Comparison of ENCODE assay signal across 8 cellular contexts in the genomic region with DNA sequence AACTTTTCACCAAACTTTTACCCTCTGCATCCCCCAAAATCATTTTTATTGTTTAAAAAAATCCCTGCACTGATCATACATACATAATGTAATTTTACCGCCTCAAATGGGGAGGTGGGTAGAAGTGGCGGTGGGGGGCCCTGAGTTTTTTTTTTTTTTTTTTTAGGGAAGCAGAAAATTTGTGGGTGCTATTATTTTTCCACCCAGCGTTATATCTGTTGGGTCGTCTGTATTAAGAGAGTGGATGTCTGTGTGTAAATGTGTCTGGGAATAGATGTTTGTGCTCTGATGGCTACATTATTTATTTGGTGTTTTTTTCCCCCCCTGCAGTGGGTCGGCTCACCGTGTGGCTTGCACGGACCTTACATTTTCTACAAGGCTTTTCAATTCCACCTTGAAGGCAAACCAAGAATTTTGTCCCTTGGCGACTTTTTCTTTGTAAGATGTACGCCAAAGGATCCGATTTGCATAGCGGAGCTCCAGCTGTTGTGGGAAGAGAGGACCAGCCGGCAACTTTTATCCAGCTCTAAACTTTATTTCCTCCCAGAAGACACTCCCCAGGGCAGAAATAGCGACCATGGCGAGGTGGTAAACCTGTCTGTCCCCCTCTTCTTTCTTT. TPM values are rescaled to one million over a fixed set of nuclear protein-coding genes. Genes with fewer than 3 reads are reported as not detected.
DNase-seq lines count a peak whose midpoint lies in the region; ATAC-seq and TF ChIP-seq lines count a peak whose summit lies in the region.

No MANE protein-coding gene starts in this region.

- POLR2A ChIA-PET in IMR-90 (lab: Charles Lee; ENCODE audit: unreplicated experiment) = interaction anchor here (0.5 to 1.1 kb wide), 5 partner anchors 36 to 329 kb away, joined by 3 to 14 read pairs (median 4); no protein-coding TSS in a partner anchor

- 0% methylated on average over 1 of the region's 14 CpGs; no CpG with 5 or more reads in 1 of the 2 experiments for WGBS in IMR-90 (ENCODE audit: extremely low coverage in 2 of 2, insufficient read length in 1 of 2), 2 experiments

- intact Hi-C loops in CD14-positive monocyte (cut with micrococcal nuclease) (loop anchor here (2.0 to 10.0 kb wide), 7 partner anchors 39 to 340 kb away; no protein-coding TSS in a partner anchor), IMR-90 (cut with micrococcal nuclease) (loop anchor here (2.0 to 10.0 kb wide), 11 partner anchors 37 to 1085 kb away; a partner anchor contains a TSS)

- H2BK15ac ChIP-seq in IMR-90 (ENCODE audit: low read depth, low read length) = peak overlapping the region; percentile 96; the same call in 2 of the 3 replicates

- no peak for TF ChIP-seq RAD21 in IMR-90 (IDR thresholded peaks at IDR 0.05; ENCODE audit: low read length)

- H3K9me3 Mint-ChIP-seq in CD14-positive monocyte = peaks cover 0 to 2% (median 0%) of the 10 kb centered on the region in 7 donors
- H3K9me3 Mint-ChIP-seq in activated naive CD8-positive, alpha-beta T cell treated with anti-CD3 and anti-CD28 coated beads, Interleukin-2, amount 50 U/mL, for 24 hours = no peaks in the 10 kb centered on the region

- H4K8ac ChIP-seq in IMR-90 (ENCODE audit: low read depth in 2 of 2, low read length in 2 of 2) = peak overlapping the region; percentile 81 to 86; a peak in 3 of 4 replicates

- peak overlapping the region; percentile 69 for H2AFZ ChIP-seq in IMR-90 (replicated peaks; ENCODE audit: low read length, poor library complexity)

- peak overlapping the region; percentile 66 for H2AK9ac ChIP-seq in IMR-90 (replicated peaks; ENCODE audit: low read depth, low read length, poor library complexity)

- TSS peak; percentile 83 for BruUV-seq in IMR-90 (replicated peaks; lab: Mats Ljungman, UMichigan)

- in situ Hi-C loops in IMR-90 (cut with MboI; ENCODE audit: low sequenced_read_pairs) = loop anchor here (5.0 to 10.0 kb wide), 2 partner anchors 150 to 333 kb away; no protein-coding TSS in a partner anchor

- peaks cover 0 to 2% (median 0%) of the 10 kb centered on the region in 3 donors for H3K27me3 Mint-ChIP-seq in CD14-positive monocyte (ENCODE audit: low read depth in 3 of 3)
- no peaks in the 10 kb centered on the region for H3K27me3 Mint-ChIP-seq in activated naive CD8-positive, alpha-beta T cell treated with anti-CD3 and anti-CD28 coated beads, Interleukin-2, amount 50 U/mL, for 24 hours

- H3K27ac Mint-ChIP-seq in CD14-positive monocyte = peak overlapping the region; percentile 98 to 100 (median 99)
- peak overlapping the region; percentile 97 for H3K27ac Mint-ChIP-seq in activated naive CD8-positive, alpha-beta T cell treated with anti-CD3 and anti-CD28 coated beads, Interleukin-2, amount 50 U/mL, for 24 hours

- H3K9me3 ChIP-seq in IMR-90 (ENCODE audit: control insufficient read depth, insufficient read depth, low read length) = no peaks in the 10 kb centered on the region
- no peaks in the 10 kb centered on the region for H3K9me3 ChIP-seq in skeletal muscle tissue (ENCODE audit: control insufficient read depth in 3 of 3, low read length in 3 of 3)

- TF ChIP-seq CTCF in CD14-positive monocyte (IDR thresholded peaks at IDR 0.05) = no peak
- no peak for TF ChIP-seq CTCF in IMR-90 (conservative IDR thresholded peaks at IDR 0.05; ENCODE audit: low read depth, low read length)

- H4K20me1 ChIP-seq in IMR-90 (ENCODE audit: insufficient read depth, low read length) = peaks cover 20% of the 10 kb centered on the region; the same call in 1 of the 2 replicates

- H3K4me1 ChIP-seq in IMR-90 (ENCODE audit: control insufficient read depth, insufficient read depth, low read length) (peaks cover 15% of the 10 kb centered on the region), skeletal muscle tissue (ENCODE audit: control insufficient read depth in 3 of 3, insufficient read depth in 3 of 3, low read length in 3 of 3) (peaks cover 15 to 29% (median 24%) of the 10 kb centered on the region in 3 donors)

- peak overlapping the region; percentile 96 for H3K14ac ChIP-seq in IMR-90 (replicated peaks; ENCODE audit: low read depth, low read length)

- H3K27me3 ChIP-seq in IMR-90 (ENCODE audit: control insufficient read depth, insufficient read depth, low read length) (no peaks in the 10 kb centered on the region), skeletal muscle tissue (ENCODE audit: control insufficient read depth in 3 of 3, insufficient read depth in 3 of 3, low read length in 3 of 3) (no peaks in the 10 kb centered on the region)

- H3K4me2 ChIP-seq in IMR-90 (ENCODE audit: low read depth, low read length) = peak overlapping the region; percentile 91

- H3K36me3 ChIP-seq in IMR-90 (ENCODE audit: control insufficient read depth, insufficient read depth, low read length) (peaks cover under 1% of the 10 kb centered on the region; the same call in 1 of the 2 replicates), skeletal muscle tissue (ENCODE audit: control insufficient read depth in 3 of 3, insufficient read depth in 3 of 3, low read length in 3 of 3) (no peaks in the 10 kb centered on the region)

- H3K79me1 ChIP-seq in IMR-90 (ENCODE audit: low read depth in 1 of 2, low read length in 2 of 2) = peaks cover 4 to 30% of the 10 kb centered on the region in 2 experiments; a peak in 3 of 4 replicates

- peak overlapping the region; percentile 94 for H3K4ac ChIP-seq in IMR-90 (ENCODE audit: low read depth, low read length)

- dilution Hi-C loops in IMR-90 (cut with HindIII; ENCODE audit: low sequenced_read_pairs, unreplicated experiment) = no loop called here

- H3K18ac ChIP-seq in IMR-90 (ENCODE audit: low read depth, low read length) = peak overlapping the region; percentile 95

- H3K9me1 ChIP-seq in IMR-90 (ENCODE audit: insufficient read depth, low read length) = peaks cover 8% of the 10 kb centered on the region

- H4K5ac ChIP-seq in IMR-90 (ENCODE audit: low read depth, low read length) = peak overlapping the region; percentile 51

- H3K4me1 Mint-ChIP-seq in CD14-positive monocyte = peaks cover 44% of the 10 kb centered on the region
- H3K4me1 Mint-ChIP-seq in activated naive CD8-positive, alpha-beta T cell treated with anti-CD3 and anti-CD28 coated beads, Interleukin-2, amount 50 U/mL, for 24 hours = peaks cover 56% of the 10 kb centered on the region

- no peaks in the 10 kb centered on the region for H3K36me3 Mint-ChIP-seq in CD14-positive monocyte
- peaks cover 7% of the 10 kb centered on the region for H3K36me3 Mint-ChIP-seq in activated naive CD8-positive, alpha-beta T cell treated with anti-CD3 and anti-CD28 coated beads, Interleukin-2, amount 50 U/mL, for 24 hours (ENCODE audit: low read depth)

- H3K23ac ChIP-seq in IMR-90 (ENCODE audit: low read depth, low read length) = peak overlapping the region; percentile 98

- peak overlapping the region; percentile 47; the same call in 1 of the 2 replicates for H2BK20ac ChIP-seq in IMR-90 (ENCODE audit: low read depth, low read length)

- peak overlapping the region; percentile 99 for H3K27ac ChIP-seq in IMR-90 (ENCODE audit: insufficient read depth, low read length)
- H3K27ac ChIP-seq in skeletal muscle tissue (ENCODE audit: low read depth, low read length) = peak overlapping the region; percentile 96

- DNase-seq in CD14-positive monocyte (ENCODE audit: low spot score) (no peak), IMR-90 (no peak), Ammon's horn (ENCODE audit: low spot score) (no peak)
- no peak for DNase-seq in activated naive CD8-positive, alpha-beta T cell treated with anti-CD3 and anti-CD28 coated beads, Interleukin-2, amount 50 U/mL, for 24 hours

- H3K56ac ChIP-seq in IMR-90 (ENCODE audit: extremely low read depth, insufficient read depth, low read length) = peak overlapping the region; percentile 96

- H4K91ac ChIP-seq in IMR-90 (ENCODE audit: insufficient read depth, low read depth, low read length) = peak overlapping the region; percentile 93

- peak overlapping the region; percentile 88 for H2BK120ac ChIP-seq in IMR-90 (ENCODE audit: low read depth, low read length)

- CTCF ChIA-PET in IMR-90 (lab: Yijun Ruan, JAX) = interaction anchor here (0.6 to 1.2 kb wide), 6 partner anchors 35 to 343 kb away, joined by 3 to 7 read pairs (median 3); no protein-coding TSS in a partner anchor

- H3K4me3 ChIP-seq in IMR-90 (ENCODE audit: insufficient read depth, low read depth, low read length) (peak overlapping the region; percentile 60), iPS-11a (ENCODE audit: low read depth, low read length) (peak overlapping the region; percentile 13), skeletal muscle tissue (ENCODE audit: low read length in 3 of 3) (peak overlapping the region; percentile 79 to 99 (median 88))

- H2AK5ac ChIP-seq in IMR-90 (ENCODE audit: low read depth, low read length) = 0 out of 2 replicates have a peak overlapping the region, but pooled peaks have one; percentile 47

- H2BK5ac ChIP-seq in IMR-90 (ENCODE audit: low read depth, low read length, poor library complexity, severe bottlenecking) = peak overlapping the region; percentile 92

- peak overlapping the region; percentile 88 to 96 for H3K4me3 Mint-ChIP-seq in CD14-positive monocyte
- peak overlapping the region; percentile 92 for H3K4me3 Mint-ChIP-seq in activated naive CD8-positive, alpha-beta T cell treated with anti-CD3 and anti-CD28 coated beads, Interleukin-2, amount 50 U/mL, for 24 hours

- no peak for TF ChIP-seq POLR2A in IMR-90 (IDR thresholded peaks at IDR 0.05; ENCODE audit: low read depth, low read length)

- no peak for ATAC-seq in IMR-90 (ENCODE audit: low read depth)
- no peak for ATAC-seq in activated naive CD8-positive, alpha-beta T cell treated with anti-CD3 and anti-CD28 coated beads, Interleukin-2, amount 50 U/mL, for 24 hours
- no peak for ATAC-seq in HG02970 (IDR thresholded peaks at IDR 0.05; ENCODE audit: low FRiP score, unreplicated experiment)
- ATAC-seq in GM19455 (IDR thresholded peaks at IDR 0.05; ENCODE audit: unreplicated experiment) = no peak

- peak overlapping the region; percentile 100 for H3K9ac ChIP-seq in IMR-90 (ENCODE audit: low read depth, low read length)
- H3K9ac ChIP-seq in skeletal muscle tissue (ENCODE audit: low read depth in 1 of 3, low read length in 3 of 3) = peak overlapping the region; percentile 77 to 82 (median 78)

TF ChIP-seq in IMR-90, 13 proteins besides CTCF, POLR2A, EP300 and RAD21 (continues in another document):
- no peak for TF ChIP-seq BHLHE40 (IDR thresholded peaks at IDR 0.05; ENCODE audit: low read depth, low read length)
- TF ChIP-seq, protein P1, sequence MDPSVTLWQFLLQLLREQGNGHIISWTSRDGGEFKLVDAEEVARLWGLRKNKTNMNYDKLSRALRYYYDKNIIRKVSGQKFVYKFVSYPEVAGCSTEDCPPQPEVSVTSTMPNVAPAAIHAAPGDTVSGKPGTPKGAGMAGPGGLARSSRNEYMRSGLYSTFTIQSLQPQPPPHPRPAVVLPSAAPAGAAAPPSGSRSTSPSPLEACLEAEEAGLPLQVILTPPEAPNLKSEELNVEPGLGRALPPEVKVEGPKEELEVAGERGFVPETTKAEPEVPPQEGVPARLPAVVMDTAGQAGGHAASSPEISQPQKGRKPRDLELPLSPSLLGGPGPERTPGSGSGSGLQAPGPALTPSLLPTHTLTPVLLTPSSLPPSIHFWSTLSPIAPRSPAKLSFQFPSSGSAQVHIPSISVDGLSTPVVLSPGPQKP (IDR thresholded peaks at IDR 0.05; ENCODE audit: borderline replicate concordance, low read depth, low read length) = no peak

RNA-seq across cellular contexts. Expression of a gene that starts 0.4 kb away (rescaled TPM):
- polyA plus RNA-seq in CD14-positive monocyte (1 to 10 TPM; 1.5 to 2.5 TPM), IMR-90 (2012; rRNA removed) (41.0 and 43.7 TPM in 2 replicates)
- total RNA-seq in IMR-90 (2012; rRNA removed) (125 and 140 TPM in 2 replicates), skeletal muscle tissue (27.7 TPM)
- polyA plus RNA-seq in IMR-90 (2012; cell fraction: cytosol; rRNA removed) = 13.5 and 19.6 TPM in 2 replicates
- polyA plus RNA-seq in IMR-90 (2012; cell fraction: nucleus; rRNA removed; ENCODE audit: low replicate concordance) = 21.1 and 46.7 TPM in 2 replicates

Comparison
In these comparisons a context has a peak if more than half of its experiments do, and no peak if none do; other contexts are left out.
1. H3K4me3 ChIP-seq: peak in every context shown above with its lines; median percentile 88 in skeletal muscle tissue; 60 in IMR-90; 13 in iPS-11a.